16 cellular contexts compared by ENCODE assay signal in the genomic region with DNA sequence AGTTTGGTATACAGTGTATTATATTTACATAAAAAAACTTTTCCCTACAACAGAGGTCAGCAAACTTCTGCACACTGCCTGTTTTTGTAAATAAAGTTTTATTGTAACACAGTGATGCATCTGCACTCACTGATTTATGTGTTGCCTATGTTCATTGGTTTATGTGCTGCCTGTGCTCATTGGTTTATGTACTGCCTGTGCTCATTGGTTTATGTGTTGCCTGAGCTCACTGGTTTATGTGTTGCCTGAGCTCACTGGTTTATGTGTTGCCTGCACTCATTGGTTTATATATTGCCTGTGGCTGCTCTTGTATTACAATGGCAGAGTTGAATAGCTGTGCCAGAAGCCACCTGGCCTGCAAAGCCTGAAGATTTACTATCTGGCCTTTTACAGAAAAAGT.
DNase-seq lines count a peak whose midpoint lies in the region; ATAC-seq and TF ChIP-seq lines count a peak whose summit lies in the region.
"Had no signal": no experiment of that assay in that cellular context is flagged by ENCODE, and none has a peak within 500 bp of the region (broad histone marks: within the 10 kb centered on the region; RNA-seq: fewer than 3 reads in every experiment).

No MANE protein-coding gene starts in this region.

- ATAC-seq in HG03571 (IDR thresholded peaks at IDR 0.05; ENCODE audit: unreplicated experiment): no peak
- no peak for ATAC-seq in GM21390 (IDR thresholded peaks at IDR 0.05; ENCODE audit: unreplicated experiment)
- ATAC-seq: left colon, right cardiac atrium had no signal

- POLR2A ChIA-PET in HEK293T (lab: Yijun Ruan, JAX): no interaction called here

- CTCF ChIA-PET in HEK293T (lab: Yijun Ruan, JAX): no interaction called here

- DNase-seq in DMS 273 (lab: John Stamatoyannopoulos, UW; ENCODE audit: unreplicated experiment): peak; percentile 57
- DNase-seq in HEK293T (ENCODE audit: extremely low spot score): peak; percentile 22
- peak; percentile 27 for DNase-seq in RPMI7951 (ENCODE audit: low read depth)
- DNase-seq in germinal center (ENCODE audit: low spot score): peak; percentile 29
- DNase-seq in NCI-H524 (lab: John Stamatoyannopoulos, UW): no peak
- DNase-seq in hippocampal formation (lab: John Stamatoyannopoulos, UW): no peak
- DNase-seq: activated CD4-positive, CD25-positive, alpha-beta regulatory T cell treated with anti-CD3 and anti-CD28 coated beads, Interleukin-2, amount 50 U/mL, for 72 hours; activated T-cell treated with anti-CD3 and anti-CD28 coated beads, Interleukin-2, amount 50 U/mL, for 24 hours; left colon; NCI-H1048; NCI-H774; right cardiac atrium; stimulated activated CD4-positive, alpha-beta T cell treated with anti-CD3 and anti-CD28 coated beads, Interleukin-4, amount 100 ng/mL, for 4 hours; stimulated activated naive CD4-positive, alpha-beta T cell had no signal

TF ChIP-seq in HEK293T, 16 proteins besides CTCF, POLR2A, EP300 and RAD21:
- no peak for TF ChIP-seq ARNT (IDR thresholded peaks at IDR 0.05)
- TF ChIP-seq, protein P1, sequence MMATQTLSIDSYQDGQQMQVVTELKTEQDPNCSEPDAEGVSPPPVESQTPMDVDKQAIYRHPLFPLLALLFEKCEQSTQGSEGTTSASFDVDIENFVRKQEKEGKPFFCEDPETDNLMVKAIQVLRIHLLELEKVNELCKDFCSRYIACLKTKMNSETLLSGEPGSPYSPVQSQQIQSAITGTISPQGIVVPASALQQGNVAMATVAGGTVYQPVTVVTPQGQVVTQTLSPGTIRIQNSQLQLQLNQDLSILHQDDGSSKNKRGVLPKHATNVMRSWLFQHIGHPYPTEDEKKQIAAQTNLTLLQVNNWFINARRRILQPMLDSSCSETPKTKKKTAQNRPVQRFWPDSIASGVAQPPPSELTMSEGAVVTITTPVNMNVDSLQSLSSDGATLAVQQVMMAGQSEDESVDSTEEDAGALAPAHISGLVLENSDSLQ (IDR thresholded peaks at IDR 0.05): 0 out of 2 replicates have a peak, but pooled peaks have one; percentile 15

Comparison
In these comparisons a context has a peak if more than half of its experiments do, and no peak if none do; other contexts are left out.
1. DNase-seq: peak in DMS 273 (single experiment), HEK293T (single experiment), RPMI7951 (single experiment) and germinal center (single experiment); none in NCI-H524 (0 of 2) and hippocampal formation (0 of 2).